Comparison of ENCODE assay signal across 12 cellular contexts in the genomic region with DNA sequence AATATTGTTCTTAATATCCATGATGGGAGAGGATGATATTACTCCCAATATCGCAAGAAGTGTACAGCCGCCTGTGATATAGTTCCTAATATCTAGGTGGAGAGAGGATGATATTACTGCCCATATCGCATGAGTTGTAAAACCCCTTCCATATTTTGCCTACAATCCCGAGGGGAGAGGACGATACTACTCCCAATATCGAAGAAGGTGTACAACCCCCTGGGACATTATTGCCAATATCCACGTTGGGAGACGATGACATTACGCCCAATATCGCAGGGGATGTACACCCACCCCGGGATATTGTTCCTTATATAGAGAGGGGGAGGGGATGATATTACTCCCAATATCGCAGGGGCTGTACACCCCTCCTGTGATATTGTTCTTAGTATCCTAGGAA. TPM values are rescaled to one million over a fixed set of nuclear protein-coding genes. Genes with fewer than 3 reads are reported as not detected.
"Had no signal": no experiment of that assay in that cellular context is flagged by ENCODE, and none has a peak within 500 bp of the region (broad histone marks: within the 10 kb centered on the region; RNA-seq: fewer than 3 reads in every experiment).

No MANE protein-coding gene starts in this region.

RNA-seq across cellular contexts. Expression of a gene that starts 17.1 kb away (rescaled TPM):
- total RNA-seq: activated naive CD4-positive, alpha-beta T cell treated with anti-CD3 and anti-CD28 coated beads for 36 hours; activated naive CD4-positive, alpha-beta T cell treated with anti-CD3 and anti-CD28 coated beads, Interleukin-2, amount 50 U/mL, for 72 hours; activated naive CD8-positive, alpha-beta T cell treated with anti-CD3 and anti-CD28 coated beads for 36 hours; activated T-cell treated with anti-CD3 and anti-CD28 coated beads, Interleukin-2, amount 50 U/mL, for 4 hours; activated T-helper 17 cell treated with anti-CD3 and anti-CD28 coated beads, Interleukin-2, amount 50 U/mL, for 72 hours; activated T-helper 2 cell treated with anti-CD3 and anti-CD28 coated beads, Interferon-gamma antibody, Interleukin-2, Interleukin-4, amounts not matched to agents 10 μg/mL and 5 μg/mL and 100 μg/mL, durations not matched to agents 14 hours and 24 hours and 36 hours; aorta; ascending aorta; body of pancreas; bronchial epithelial cell; cardiac septum; chondrocyte had no signal
